Comparison of ENCODE assay signal across 1 cellular context in the genomic region with DNA sequence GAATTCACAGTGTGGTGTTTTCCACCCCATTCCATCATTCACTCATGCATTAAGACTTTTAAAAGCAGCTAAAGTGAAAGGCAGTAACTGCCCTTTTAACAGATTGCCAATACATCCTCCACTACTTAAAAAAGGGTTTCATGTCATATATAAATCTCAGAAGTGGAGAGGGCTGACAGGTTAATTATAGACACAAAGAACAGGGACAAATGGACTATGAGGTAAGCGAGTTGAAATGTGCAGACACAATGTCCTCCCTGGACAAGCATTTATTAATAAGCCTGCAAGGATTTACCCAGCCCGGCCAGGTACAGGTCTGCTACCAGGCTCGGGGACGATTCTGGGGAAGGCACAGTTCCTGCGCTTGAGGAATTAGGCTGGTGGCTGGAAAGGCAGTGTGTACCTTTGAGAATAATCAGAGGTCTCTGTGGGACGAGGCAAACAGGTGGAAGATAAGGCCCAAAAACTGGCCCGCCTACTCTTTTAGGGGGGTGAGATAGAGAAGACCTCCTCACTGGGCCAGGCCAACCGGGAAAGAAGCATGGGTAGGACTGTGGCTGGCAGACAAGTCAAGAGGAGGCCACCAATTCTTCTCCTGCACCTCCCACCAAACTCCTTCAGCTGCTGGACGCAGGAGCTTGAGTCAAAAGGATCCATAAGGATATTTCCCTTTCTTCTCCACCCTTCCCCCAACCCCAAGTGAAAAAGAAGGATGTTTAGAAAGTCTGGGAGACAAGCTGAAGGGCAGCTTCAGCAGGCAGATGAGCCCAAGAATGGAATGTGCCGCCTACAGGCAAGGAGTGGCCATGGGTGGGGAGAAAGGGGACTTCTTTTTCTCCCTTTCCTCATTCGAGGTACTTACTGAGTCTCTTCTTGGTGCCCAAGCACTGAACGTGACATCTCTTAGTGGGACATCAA.
TF ChIP-seq lines count a peak whose summit lies in the region.

No MANE protein-coding gene starts in this region.

TF ChIP-seq in GM12878, 131 proteins besides CTCF, POLR2A, EP300 and RAD21 (continued from another document):
- TF ChIP-seq RUNX3 (IDR thresholded peaks at IDR 0.05; ENCODE audit: low read length) (no peak), MTA2 (IDR thresholded peaks at IDR 0.05; ENCODE audit: low read depth) (no peak; the same call in 1 of the 2 replicates), BRCA1 (IDR thresholded peaks at IDR 0.05; ENCODE audit: low read depth, low read length) (no peak), KDM1A (IDR thresholded peaks at IDR 0.05; ENCODE audit: borderline replicate concordance) (no peak), RBBP5 (conservative IDR thresholded peaks at IDR 0.05) (no peak), BCL11A (IDR thresholded peaks at IDR 0.05; ENCODE audit: low read depth, low read length) (no peak), IKZF2 (IDR thresholded peaks at IDR 0.05) (peak; percentile 38 to 54; a peak in 2 of 4 replicates), SMARCA5 (IDR thresholded peaks at IDR 0.05) (0 out of 2 replicates have a peak, but pooled peaks have one; percentile 59), RAD51 (IDR thresholded peaks at IDR 0.05) (no peak), HCFC1 (IDR thresholded peaks at IDR 0.05; ENCODE audit: low read length) (no peak), SREBF2 (IDR thresholded peaks at IDR 0.05; ENCODE audit: low read length) (no peak)
TF ChIP-seq in GM12878: peak in this region for 9.
